ENCODE assay signal across 24 cellular contexts in genomic region chr1:202760589-202760988, GRCh38. TPM values are rescaled to one million over a fixed set of nuclear protein-coding genes. Genes with fewer than 3 reads are reported as not detected.
DNase-seq lines count a peak whose midpoint lies in the region; ATAC-seq, FAIRE-seq and TF ChIP-seq lines count a peak whose summit lies in the region.
"Had no signal": no experiment of that assay in that cellular context is flagged by ENCODE, and none has a peak within 500 bp of the region (broad histone marks: within the 10 kb centered on the region; RNA-seq: fewer than 3 reads in every experiment).

No MANE protein-coding gene starts in this region.

- TF ChIP-seq RAD21 in K562 (CRISPR knock-in tag; conservative IDR thresholded peaks at IDR 0.05 in 1 of 2, IDR thresholded peaks at IDR 0.05 in 1 of 2) = no peak

- 94% methylated on average over 1 of the region's 1 CpG for WGBS in K562 (ENCODE audit: insufficient coverage, low coverage, missing lambda C conversion rate)

- H3K9me2 ChIP-seq in GM23338 (ENCODE audit: insufficient read depth) = no peaks in the 10 kb centered on the region

- H3K27me3 ChIP-seq in GM23338 (ENCODE audit: insufficient read depth) (no peaks in the 10 kb centered on the region), K562 (ENCODE audit: control insufficient read depth in 2 of 2, insufficient read depth in 2 of 2, low read length in 2 of 2) (no peaks in the 10 kb centered on the region), gastrocnemius medialis (no peaks in the 10 kb centered on the region)
- H3K27me3 ChIP-seq: BE2C, SJSA1 had no signal

- peaks cover 2% of the 10 kb centered on the region; the same call in 1 of the 2 replicates for H3F3A ChIP-seq in GM23338 (replicated peaks; ENCODE audit: low read depth)

- H3K9me3 Mint-ChIP-seq in GM23338 = no peaks in the 10 kb centered on the region
- no peaks in the 10 kb centered on the region for H3K9me3 Mint-ChIP-seq in activated T-cell treated with anti-CD3 and anti-CD28 coated beads, Interleukin-2, amount 50 U/mL, for 24 hours
- H3K9me3 Mint-ChIP-seq: CD4-positive, alpha-beta memory T cell had no signal

- no TSS peak for BruUV-seq in K562 (replicated peaks; lab: Mats Ljungman, UMichigan)

- H3K9me3 ChIP-seq in K562 (replicated peaks; ENCODE audit: control insufficient read depth, insufficient read depth, low read depth, low read length) = no peaks in the 10 kb centered on the region
- no peaks in the 10 kb centered on the region for H3K9me3 ChIP-seq in gastrocnemius medialis
- H3K9me3 ChIP-seq: BE2C, SJSA1 had no signal

- H3K9me1 ChIP-seq in K562 (ENCODE audit: control insufficient read depth, insufficient read depth, low read length) = no peaks in the 10 kb centered on the region

- intact Hi-C loops in K562 (cut with micrococcal nuclease) (no loop called here), gastrocnemius medialis (cut with DNase I; ENCODE audit: low total_unique reads) (no loop called here)

- TF ChIP-seq CTCF in GM23338 (conservative IDR thresholded peaks at IDR 0.05; ENCODE audit: low read depth in 2 of 2) (no peak), K562 (IDR thresholded peaks at IDR 0.05 in 2 of 3, conservative IDR thresholded peaks at IDR 0.05 in 1 of 3; ENCODE audit: insufficient read depth in 2 of 3, low read depth in 1 of 3, low read length in 3 of 3) (no peak), gastrocnemius medialis (IDR thresholded peaks at IDR 0.05 in 4 of 5, conservative IDR thresholded peaks at IDR 0.05 in 1 of 5) (no peak)

- no peak for TF ChIP-seq EP300 in K562 (IDR thresholded peaks at IDR 0.05; ENCODE audit: low read length)

- H3K4me2 ChIP-seq in GM23338 = no peak overlapping the region
- no peak overlapping the region for H3K4me2 ChIP-seq in K562 (ENCODE audit: insufficient read depth, low read length)

- H2AFZ ChIP-seq in GM23338 (no peak overlapping the region), K562 (ENCODE audit: low read depth, low read length) (no peak overlapping the region)

- H3K4me3 Mint-ChIP-seq in GM23338 = no peak overlapping the region
- no peak overlapping the region for H3K4me3 Mint-ChIP-seq in activated T-cell treated with anti-CD3 and anti-CD28 coated beads, Interleukin-2, amount 50 U/mL, for 24 hours
- H3K4me3 Mint-ChIP-seq: CD4-positive, alpha-beta memory T cell had no signal

- CTCF ChIA-PET in K562 (lab: Yijun Ruan, JAX; ENCODE audit: low intra/inter-chr PET ratio) = no interaction called here

- H3K4me1 ChIP-seq in GM23338 (ENCODE audit: insufficient read depth) (no peaks in the 10 kb centered on the region), K562 (replicated peaks in 1 of 2; ENCODE audit: control insufficient read depth in 2 of 2, insufficient read depth in 2 of 2, low read length in 2 of 2) (no peaks in the 10 kb centered on the region), gastrocnemius medialis (no peaks in the 10 kb centered on the region)
- H3K4me1 ChIP-seq: BE2C, SJSA1 had no signal

- peaks cover 91% of the 10 kb centered on the region for H3K36me3 Mint-ChIP-seq in GM23338 (ENCODE audit: low read depth)
- peaks cover 80% of the 10 kb centered on the region for H3K36me3 Mint-ChIP-seq in activated T-cell treated with anti-CD3 and anti-CD28 coated beads, Interleukin-2, amount 50 U/mL, for 24 hours (ENCODE audit: low read depth)

- POLR2A ChIA-PET in K562 (lab: Yijun Ruan, JAX) = interaction anchor here (1.9 kb wide), 1 partner anchor 8 kb away, joined by 10 read pairs; no protein-coding TSS in a partner anchor

- H3K9ac ChIP-seq in K562 (ENCODE audit: insufficient read depth in 1 of 2, low read depth in 2 of 2, low read length in 2 of 2) = no peak overlapping the region

- no peak overlapping the region for H3K27ac Mint-ChIP-seq in GM23338
- H3K27ac Mint-ChIP-seq in activated T-cell treated with anti-CD3 and anti-CD28 coated beads, Interleukin-2, amount 50 U/mL, for 24 hours = no peak overlapping the region
- H3K27ac Mint-ChIP-seq: CD4-positive, alpha-beta memory T cell had no signal

- H4K20me1 ChIP-seq in GM23338 (replicated peaks; ENCODE audit: insufficient read depth) (peaks cover 5% of the 10 kb centered on the region; the same call in 1 of the 2 replicates), K562 (replicated peaks; ENCODE audit: control insufficient read depth, insufficient read depth, low read length) (no peaks in the 10 kb centered on the region)

- ATAC-seq in GM23338 = no peak
- ATAC-seq in K562 = no peak
- no peak for ATAC-seq in gastrocnemius medialis
- ATAC-seq: HCT116, PC-3 had no signal

- H3K79me2 ChIP-seq in GM23338 (replicated peaks; ENCODE audit: insufficient read depth) (peaks cover 4% of the 10 kb centered on the region; the same call in 1 of the 2 replicates), K562 (ENCODE audit: control insufficient read depth, insufficient read depth, low read length) (no peaks in the 10 kb centered on the region)

- TF ChIP-seq POLR2A in K562 (conservative IDR thresholded peaks at IDR 0.05) (no peak), gastrocnemius medialis (IDR thresholded peaks at IDR 0.05) (no peak)

- peaks cover 2% of the 10 kb centered on the region for H3K27me3 Mint-ChIP-seq in GM23338 (ENCODE audit: insufficient read depth, low read depth, poor library complexity)
- no peaks in the 10 kb centered on the region for H3K27me3 Mint-ChIP-seq in activated T-cell treated with anti-CD3 and anti-CD28 coated beads, Interleukin-2, amount 50 U/mL, for 24 hours
- H3K27me3 Mint-ChIP-seq: CD4-positive, alpha-beta memory T cell had no signal

- peak; percentile 13 for DNase-seq in GM03348 (ENCODE audit: low spot score)
- DNase-seq in GM23338 (ENCODE audit: low spot score) = no peak
- no peak for DNase-seq in K562 (ENCODE audit: extremely low read depth in 1 of 4, low spot score in 3 of 4)
- peak; percentile 57 for DNase-seq in iris pigment epithelial cell (ENCODE audit: low read depth)
- no peak for DNase-seq in gastrocnemius medialis
- DNase-seq in activated T-cell treated with anti-CD3 and anti-CD28 coated beads, Interleukin-2, amount 50 U/mL, for 24 hours = no peak
- no peak for DNase-seq in NCI-H524 treated with DMSO at 0.1 percent for 48 hours (lab: John Stamatoyannopoulos, UW)
- DNase-seq: BE2C; Calu3; CD4-positive, alpha-beta memory T cell; DMS53; NCI-H1048; NCI-H1436 treated with DMSO at 0.1 percent for 48 hours; NCI-H2029 treated with DMSO at 0.1 percent for 48 hours; NCI-H2171 treated with DMSO at 0.1 percent for 48 hours; NCI-H446 treated with DMSO at 0.1 percent for 48 hours; NCI-H82; PC-3 had no signal

- H3K27ac ChIP-seq in GM23338 (ENCODE audit: low read depth) = peak overlapping the region; percentile 2; the same call in 1 of the 2 replicates
- H3K27ac ChIP-seq in K562 (ENCODE audit: extremely low read depth, low read depth, low read length) = no peak overlapping the region
- H3K27ac ChIP-seq in gastrocnemius medialis = no peak overlapping the region
- H3K27ac ChIP-seq: HL-60, RWPE1, SJSA1 had no signal

- H3K36me3 ChIP-seq in GM23338 (ENCODE audit: insufficient read depth) = peaks cover 99% of the 10 kb centered on the region
- H3K36me3 ChIP-seq in K562 (ENCODE audit: control insufficient read depth, insufficient read depth, low read length) = peaks cover 94% of the 10 kb centered on the region
- peaks cover 4 to 79% of the 10 kb centered on the region in 2 donors for H3K36me3 ChIP-seq in gastrocnemius medialis

- no peak for FAIRE-seq in K562 (lab: Jason Lieb, UNC)
- FAIRE-seq: GM19239, HTR-8/SVneo had no signal

- in situ Hi-C loops in K562 (cut with MboI) = no loop called here
- in situ Hi-C loops in gastrocnemius medialis (cut with MboI; ENCODE audit: low sequenced_read_pairs in 4 of 4) = loop anchor here in 2 of 4 donors (25.0 kb wide), 1 partner anchor 227 kb away; no protein-coding TSS in a partner anchor

- H3K4me1 Mint-ChIP-seq in GM23338 = no peaks in the 10 kb centered on the region
- H3K4me1 Mint-ChIP-seq in activated T-cell treated with anti-CD3 and anti-CD28 coated beads, Interleukin-2, amount 50 U/mL, for 24 hours (ENCODE audit: low read depth) = peaks cover 4% of the 10 kb centered on the region
- H3K4me1 Mint-ChIP-seq: CD4-positive, alpha-beta memory T cell had no signal

- H3K4me3 ChIP-seq in GM23338 = no peak overlapping the region
- no peak overlapping the region for H3K4me3 ChIP-seq in K562
- H3K4me3 ChIP-seq in gastrocnemius medialis = no peak overlapping the region
- H3K4me3 ChIP-seq: SJSA1 had no signal

RNA-seq across cellular contexts. Expression of gene KDM5B, which starts 47.6 kb away (rescaled TPM):
- 186 and 202 TPM in 2 replicates for total RNA-seq in GM23338 (2014; rRNA removed; shearing (Covaris generic))
- polyA plus RNA-seq in GM23338 (2016; fragmentation: Nextera tagmentation; extraction: Ambion mirVana) = 150 and 175 TPM in 2 replicates
- 288 and 694 TPM in 2 replicates for total RNA-seq in K562 (2011; cell fraction: chromatin; rRNA removed; ENCODE audit: low replicate concordance)
- 161 and 184 TPM in 2 replicates for total RNA-seq in K562 (2011; cell fraction: nucleolus; rRNA removed)
- 310 and 396 TPM in 2 replicates for total RNA-seq in K562 (2011; cell fraction: nucleoplasm; rRNA removed)
- total RNA-seq in K562 (2014; rRNA removed) = 50.7 and 56.3 TPM in 2 replicates
- total RNA-seq in K562 (2014; rRNA removed; fragmentation: Illumina TruSeq; extraction: Trizol) = 71.4 and 78.0 TPM in 2 replicates
- 54.6 and 57.1 TPM in 2 replicates for total RNA-seq in K562 (2015; rRNA removed; fragmentation: Illumina TruSeq; extraction: Trizol)
- total RNA-seq in K562 (2021) = 88.5 and 90.6 TPM in 2 replicates
- 61.1 and 72.3 TPM in 2 replicates for polyA plus RNA-seq in K562 (2011; rRNA removed)
- 38.5 and 52.9 TPM in 2 replicates for polyA plus RNA-seq in K562 (2011; cell fraction: cytosol; rRNA removed)
- polyA plus RNA-seq in K562 (2011; cell fraction: nucleus; rRNA removed) = 89.8 and 102 TPM in 2 replicates
- 35.3 and 36.5 TPM in 2 replicates for polyA plus RNA-seq in K562 (2012)
- 44.4 and 58.5 TPM in 2 replicates for polyA plus RNA-seq in K562 (2014; fragmentation: Illumina TruSeq; extraction: Trizol)
- 10 to 100 TPM; 15.4 to 18.5 TPM for polyA plus RNA-seq in K562 (2014; fragmentation: Nextera tagmentation; extraction: Ambion mirVana)
- 32.6 and 38.6 TPM in 2 replicates for polyA plus RNA-seq in K562 (2014; rRNA removed)
- 254 and 263 TPM in 2 replicates for polyA minus RNA-seq in K562 (2011; rRNA and poly(A)+ RNA removed)
- polyA minus RNA-seq in K562 (2011; cell fraction: cytosol; rRNA and poly(A)+ RNA removed) = 73.4 and 106 TPM in 2 replicates
- 109 and 175 TPM in 2 replicates for polyA minus RNA-seq in K562 (2011; cell fraction: nucleus; rRNA and poly(A)+ RNA removed)
- total RNA-seq in gastrocnemius medialis = 10 to 100 TPM; 10.7 to 17.1 (median 13.7) TPM

RNA-seq across cellular contexts. Expression of gene PCAT6, which starts 50.2 kb away (rescaled TPM):
- total RNA-seq in GM23338 (2014; rRNA removed; shearing (Covaris generic)) = 7.2 TPM in 1 of 2 replicates, not detected in the other
- polyA plus RNA-seq in GM23338 (2016; fragmentation: Nextera tagmentation; extraction: Ambion mirVana) (28.1 and 28.7 TPM in 2 replicates), K562 (2011; rRNA removed) (1.0 and 2.2 TPM in 2 replicates), K562 (2014; fragmentation: Illumina TruSeq; extraction: Trizol) (0.65 and 2.8 TPM in 2 replicates), K562 (2014; fragmentation: Nextera tagmentation; extraction: Ambion mirVana) (under 1 TPM; 0.35 to 0.42 TPM), K562 (2014; rRNA removed) (0.13 and 1.0 TPM in 2 replicates)
- total RNA-seq in K562 (2011; cell fraction: chromatin; rRNA removed; ENCODE audit: low replicate concordance) = 3.1 and 5.2 TPM in 2 replicates
- 1.4 and 6.3 TPM in 2 replicates for total RNA-seq in K562 (2011; cell fraction: nucleolus; rRNA removed)
- total RNA-seq in K562 (2011; cell fraction: nucleoplasm; rRNA removed) = 4.4 and 5.0 TPM in 2 replicates
- total RNA-seq in K562 (2014; rRNA removed) (0.45 TPM in 1 of 2 replicates, not detected in the other), K562 (2014; rRNA removed; fragmentation: Illumina TruSeq; extraction: Trizol) (0.25 TPM in 1 of 2 replicates, not detected in the other), K562 (2015; rRNA removed; fragmentation: Illumina TruSeq; extraction: Trizol) (0.36 TPM in 1 of 2 replicates, not detected in the other), K562 (2021) (2.4 and 2.5 TPM in 2 replicates), gastrocnemius medialis (1 to 10 TPM in 1 of 4 donors, not detected in 3; 4.3 TPM)
- 2.6 and 4.9 TPM in 2 replicates for polyA plus RNA-seq in K562 (2011; cell fraction: cytosol; rRNA removed)
- polyA plus RNA-seq in K562 (2011; cell fraction: nucleus; rRNA removed) = 9.1 and 9.4 TPM in 2 replicates
- 2.6 and 2.8 TPM in 2 replicates for polyA plus RNA-seq in K562 (2012)
- polyA minus RNA-seq in K562 (2011; rRNA and poly(A)+ RNA removed) = 0.66 TPM in 1 of 2 replicates, not detected in the other
- not detected in 2 replicates for polyA minus RNA-seq in K562 (2011; cell fraction: cytosol; rRNA and poly(A)+ RNA removed)
- 1.9 and 3.1 TPM in 2 replicates for polyA minus RNA-seq in K562 (2011; cell fraction: nucleus; rRNA and poly(A)+ RNA removed)
- total RNA-seq: CD4-positive, alpha-beta memory T cell; SJSA1 had no signal

RNA-seq across cellular contexts. Expression of gene SYT2, which starts 50.3 kb away (rescaled TPM):
- 11.4 and 12.5 TPM in 2 replicates for total RNA-seq in GM23338 (2014; rRNA removed; shearing (Covaris generic))
- polyA plus RNA-seq in GM23338 (2016; fragmentation: Nextera tagmentation; extraction: Ambion mirVana) (2.4 TPM in 2 replicates), K562 (2011; rRNA removed) (not detected in 2 replicates), K562 (2014; fragmentation: Illumina TruSeq; extraction: Trizol) (not detected in 2 replicates), K562 (2014; fragmentation: Nextera tagmentation; extraction: Ambion mirVana) (not detected), K562 (2014; rRNA removed) (not detected in 2 replicates)
- total RNA-seq in K562 (2011; cell fraction: chromatin; rRNA removed; ENCODE audit: low replicate concordance) = 0.07 TPM in 1 of 2 replicates, not detected in the other
- not detected in 2 replicates for total RNA-seq in K562 (2011; cell fraction: nucleolus; rRNA removed)
- not detected in 2 replicates for total RNA-seq in K562 (2011; cell fraction: nucleoplasm; rRNA removed)
- total RNA-seq in K562 (2014; rRNA removed) (not detected in 2 replicates), K562 (2014; rRNA removed; fragmentation: Illumina TruSeq; extraction: Trizol) (not detected in 2 replicates), K562 (2015; rRNA removed; fragmentation: Illumina TruSeq; extraction: Trizol) (not detected in 2 replicates), K562 (2021) (0.02 TPM in 1 of 2 replicates, not detected in the other), gastrocnemius medialis (not detected)
- not detected in 2 replicates for polyA plus RNA-seq in K562 (2011; cell fraction: cytosol; rRNA removed)
- polyA plus RNA-seq in K562 (2011; cell fraction: nucleus; rRNA removed) = not detected in 2 replicates
- 0.04 TPM in 1 of 2 replicates, not detected in the other for polyA plus RNA-seq in K562 (2012)
- polyA minus RNA-seq in K562 (2011; rRNA and poly(A)+ RNA removed) = not detected in 2 replicates
- polyA minus RNA-seq in K562 (2011; cell fraction: cytosol; rRNA and poly(A)+ RNA removed) = not detected in 2 replicates
- polyA minus RNA-seq in K562 (2011; cell fraction: nucleus; rRNA and poly(A)+ RNA removed) = not detected in 2 replicates
- total RNA-seq: Calu3; CD4-positive, alpha-beta memory T cell; PC-3; SJSA1 had no signal

Comparison
In these comparisons a context has a peak if more than half of its experiments do, and no peak if none do; other contexts are left out.
1. DNase-seq: peak in GM03348 (single experiment) and iris pigment epithelial cell (single experiment); none in GM23338 (single experiment), K562 (0 of 4), gastrocnemius medialis (0 of 2), activated T-cell treated with anti-CD3 and anti-CD28 coated beads, Interleukin-2, amount 50 U/mL, for 24 hours (single experiment) and NCI-H524 treated with DMSO at 0.1 percent for 48 hours (single experiment).
2. RNA of gene SYT2, which starts 50.3 kb away (total RNA-seq): 11.4 to 12.5 TPM in GM23338; 0.02 to 0.07 TPM in K562 and not detected in gastrocnemius medialis; every median in the first group is over 10 times any median in the second.